ENCODE assay signal across 21 cellular contexts in the genomic region with DNA sequence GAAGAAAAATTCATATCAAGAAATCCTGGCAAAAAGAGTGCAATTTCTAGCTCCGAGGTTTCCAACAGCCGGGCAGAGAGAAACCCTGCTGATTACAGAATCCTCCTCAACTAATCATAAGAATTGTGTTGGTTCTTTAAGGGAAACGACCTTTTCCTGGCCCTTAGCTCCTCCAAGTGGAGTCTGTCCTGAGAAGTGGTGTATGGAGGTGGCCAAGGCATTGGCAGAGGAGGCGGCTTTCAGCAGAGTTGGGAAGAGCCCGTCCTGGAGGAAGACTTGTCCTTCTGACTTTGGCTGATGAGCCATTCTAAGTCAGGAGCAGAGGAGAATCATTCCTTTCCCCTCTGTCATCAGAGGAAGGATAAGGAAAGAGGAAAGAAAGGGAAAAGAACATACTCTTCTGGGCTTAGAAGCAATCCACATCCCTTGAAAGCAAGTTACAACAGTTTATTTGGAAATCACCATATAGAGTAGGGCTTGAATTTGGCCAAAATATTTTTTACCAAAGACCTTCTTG. TPM values are rescaled to one million over a fixed set of nuclear protein-coding genes. Genes with fewer than 3 reads are reported as not detected.
"Had no signal": no experiment of that assay in that cellular context is flagged by ENCODE, and none has a peak within 500 bp of the region (broad histone marks: within the 10 kb centered on the region; RNA-seq: fewer than 3 reads in every experiment).

No MANE protein-coding gene starts in this region.

- DNase-seq: activated CD4-positive, alpha-beta memory T cell treated with anti-CD3 and anti-CD28 coated beads for 36 hours; activated CD4-positive, alpha-beta T cell treated with anti-CD3 and anti-CD28 coated beads for 36 hours; activated naive CD4-positive, alpha-beta T cell treated with anti-CD3 and anti-CD28 coated beads, Interleukin-2, amount 50 U/mL, for 16 hours; activated T-cell treated with anti-CD3 and anti-CD28 coated beads, Interleukin-2, amount 50 U/mL, for 24 hours; adrenal gland; caudate nucleus; foreskin keratinocyte; left colon; mammary epithelial cell; natural killer cell; nucleus accumbens; posterior cingulate gyrus; retina; stimulated activated CD4-positive, alpha-beta T cell treated with anti-CD3 and anti-CD28 coated beads, Interleukin-2, amount 100 ng/mL, for 48 hours; thyroid gland; uterus; WERI-Rb-1 had no signal

- ATAC-seq: activated CD4-positive, alpha-beta T cell treated with anti-CD3 and anti-CD28 coated beads for 36 hours; foreskin keratinocyte; left colon; natural killer cell; stimulated activated memory B cell treated with anti-CD40 and anti-IgM and Interleukin-4, amounts not matched to agents 10 μg/mL and 1 μg/mL and 100 μg/mL, for 72 hours had no signal

- H3K9me3 ChIP-seq: adrenal gland, esophagus muscularis mucosa, thyroid gland, uterus had no signal

- H3K4me3 ChIP-seq: adrenal gland, esophagus muscularis mucosa, thyroid gland, uterus had no signal

- H3K27ac ChIP-seq: adrenal gland, esophagus muscularis mucosa, foreskin keratinocyte, thyroid gland, uterus, WERI-Rb-1 had no signal

- FAIRE-seq: colon had no signal

- H3K27me3 ChIP-seq: adrenal gland, esophagus muscularis mucosa, thyroid gland, uterus had no signal

- H3K36me3 ChIP-seq: adrenal gland, esophagus muscularis mucosa, thyroid gland, uterus, WERI-Rb-1 had no signal

- H3K4me1 ChIP-seq: adrenal gland, esophagus muscularis mucosa, foreskin keratinocyte, uterus had no signal

RNA-seq across cellular contexts. Expression of gene PTCSC3, which starts 46.5 kb away (rescaled TPM):
- total RNA-seq: activated CD4-positive, alpha-beta memory T cell treated with anti-CD3 and anti-CD28 coated beads for 36 hours; activated CD4-positive, alpha-beta T cell treated with anti-CD3 and anti-CD28 coated beads for 36 hours; adrenal gland; esophagus muscularis mucosa; foreskin keratinocyte; left colon; mammary epithelial cell; mucosa of gallbladder; natural killer cell; uterus had no signal
- polyA plus RNA-seq: adrenal gland, foreskin keratinocyte, mammary epithelial cell had no signal
